13 cellular contexts compared by ENCODE assay signal in the genomic region with DNA sequence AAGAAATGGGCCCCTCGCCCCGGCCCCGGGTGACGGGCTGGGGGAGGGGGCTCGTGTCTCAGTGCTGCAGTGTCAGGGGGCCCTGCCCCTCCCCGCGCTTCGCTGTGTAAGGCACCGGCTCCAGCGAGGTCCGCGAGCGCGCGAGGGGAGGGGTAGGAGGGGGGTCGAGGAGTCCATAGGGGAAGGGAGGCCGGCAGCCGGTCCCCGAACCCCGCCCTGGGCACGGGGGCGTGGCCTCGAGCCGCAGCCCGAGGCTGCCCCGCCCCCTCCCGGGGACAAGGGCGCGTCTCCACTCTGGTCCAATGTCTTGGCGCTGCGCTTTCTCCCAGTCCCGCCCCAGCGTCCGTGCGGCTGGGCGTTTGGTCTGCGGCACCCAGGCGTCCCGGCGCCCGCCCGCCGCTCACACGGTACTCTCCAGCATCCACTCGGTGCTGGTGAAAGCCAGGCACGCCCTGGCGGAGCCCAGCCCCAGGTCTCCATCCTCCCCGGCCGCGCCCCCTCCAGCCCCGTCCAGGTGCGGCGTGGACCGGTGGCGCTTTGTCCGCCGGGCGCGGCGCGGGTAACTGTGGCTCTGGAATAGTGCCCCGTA. TPM values are rescaled to one million over a fixed set of nuclear protein-coding genes. Genes with fewer than 3 reads are reported as not detected.
A peak's percentile ranks its signal among the peaks of the same experiment; 100 is the strongest.
DNase-seq lines count a peak whose midpoint lies in the region; ATAC-seq and TF ChIP-seq lines count a peak whose summit lies in the region.
"Had no signal": no experiment of that assay in that cellular context is flagged by ENCODE, and none has a peak within 500 bp of the region (broad histone marks: within the 10 kb centered on the region; RNA-seq: fewer than 3 reads in every experiment).

No MANE protein-coding gene starts in this region.

- H3K9me3 ChIP-seq in neuronal stem cell (replicated peaks in 1 of 2; ENCODE audit: control insufficient read depth in 2 of 2, insufficient read depth in 1 of 2, low read depth in 1 of 2, low read length in 2 of 2) (peaks cover 2 to 5% of the 10 kb centered on the region in 2 donors), WERI-Rb-1 (ENCODE audit: severe bottlenecking) (no peaks in the 10 kb centered on the region)

- H2AFZ ChIP-seq in neuronal stem cell (ENCODE audit: low read length), result peak overlapping the region; percentile 90
- H2AFZ ChIP-seq: PC-9 had no signal

- H3K27me3 ChIP-seq in neuronal stem cell (ENCODE audit: control insufficient read depth in 3 of 3, insufficient read depth in 3 of 3, low read depth in 1 of 3, low read length in 3 of 3) (peaks cover 9 to 72% (median 37%) of the 10 kb centered on the region in 3 experiments), WERI-Rb-1 (ENCODE audit: insufficient read depth, low read depth, severe bottlenecking) (no peaks in the 10 kb centered on the region)

- H3K4me2 ChIP-seq in neuronal stem cell (ENCODE audit: insufficient read depth, low read length, poor library complexity, severe bottlenecking), result peak overlapping the region; percentile 94
- H3K4me2 ChIP-seq: PC-9 had no signal

- peak overlapping the region; percentile 89 for H3K23ac ChIP-seq in neuronal stem cell (ENCODE audit: low read depth, low read length, poor library complexity)

- H4K8ac ChIP-seq in neuronal stem cell (ENCODE audit: low read depth, low read length), result no peak overlapping the region

- no peak overlapping the region for H2AK5ac ChIP-seq in neuronal stem cell (ENCODE audit: low read depth, low read length)

- H3K27ac ChIP-seq in neuronal stem cell (replicated peaks; ENCODE audit: low read length), result no peak overlapping the region
- no peak overlapping the region for H3K27ac ChIP-seq in WERI-Rb-1
- H3K27ac ChIP-seq: PC-9 had no signal

- H3K14ac ChIP-seq in neuronal stem cell (ENCODE audit: low read length), result no peak overlapping the region

- H2BK12ac ChIP-seq in neuronal stem cell (ENCODE audit: low read length), result no peak overlapping the region

- H3K4me3 ChIP-seq in neuronal stem cell (ENCODE audit: low read length in 2 of 2) (peak overlapping the region; percentile 22 to 75), WERI-Rb-1 (ENCODE audit: low read depth, low read length) (no peak overlapping the region)
- H3K4me3 ChIP-seq: PC-9 had no signal

- H3K36me3 ChIP-seq in neuronal stem cell (replicated peaks in 1 of 2; ENCODE audit: control insufficient read depth in 2 of 2, insufficient read depth in 2 of 2, low read length in 2 of 2), result no peaks in the 10 kb centered on the region
- H3K36me3 ChIP-seq in WERI-Rb-1, result peaks cover 60% of the 10 kb centered on the region

- no CpG with 5 or more reads among the region's 62 CpGs for WGBS in neuronal stem cell (ENCODE audit: extremely low coverage in 2 of 2, insufficient read length in 2 of 2, insufficient replicate concordance in 1 of 2), 2 donors

- ATAC-seq in HG03045 (IDR thresholded peaks at IDR 0.05; ENCODE audit: unreplicated experiment), result no peak

- peaks cover 3% of the 10 kb centered on the region for H3K36me3 Mint-ChIP-seq in glutamatergic neuron (ENCODE audit: unreplicated experiment)

- peaks cover 55% of the 10 kb centered on the region for H3K4me1 Mint-ChIP-seq in glutamatergic neuron (ENCODE audit: low read depth, unreplicated experiment)

- no peak overlapping the region for H3K4ac ChIP-seq in neuronal stem cell (ENCODE audit: low read length)

- H3K79me1 ChIP-seq in neuronal stem cell (ENCODE audit: low read depth, low read length), result no peaks in the 10 kb centered on the region

- H2BK120ac ChIP-seq in neuronal stem cell (ENCODE audit: low read depth, low read length), result peak overlapping the region; percentile 30

- H3K27me3 Mint-ChIP-seq in glutamatergic neuron (ENCODE audit: unreplicated experiment), result peaks cover 17% of the 10 kb centered on the region
- H3K27me3 Mint-ChIP-seq: stimulated activated naive CD8-positive, alpha-beta T cell treated with anti-CD3 and anti-CD28 coated beads, Interleukin-15, Interleukin-2, amounts not matched to agents 100 ng/mL and 50 ng/mL, for 24 hours had no signal

- no peak overlapping the region for H3K27ac Mint-ChIP-seq in glutamatergic neuron (ENCODE audit: unreplicated experiment)
- H3K27ac Mint-ChIP-seq: stimulated activated naive CD8-positive, alpha-beta T cell treated with anti-CD3 and anti-CD28 coated beads, Interleukin-15, Interleukin-2, amounts not matched to agents 100 ng/mL and 50 ng/mL, for 24 hours had no signal

- peak overlapping the region; percentile 61 for H3K9ac ChIP-seq in neuronal stem cell (ENCODE audit: low read depth, low read length, poor library complexity)

- H2BK5ac ChIP-seq in neuronal stem cell (ENCODE audit: low read length), result no peak overlapping the region

- H3K4me1 ChIP-seq in neuronal stem cell (ENCODE audit: control insufficient read depth in 2 of 2, insufficient read depth in 1 of 2, low read depth in 1 of 2, low read length in 2 of 2), result peaks cover 9 to 13% of the 10 kb centered on the region in 2 donors

- peak overlapping the region; percentile 81 for H3K18ac ChIP-seq in neuronal stem cell (ENCODE audit: low read length)

- peak overlapping the region; percentile 32 for H2BK15ac ChIP-seq in neuronal stem cell (ENCODE audit: low read length)

- peaks cover 15% of the 10 kb centered on the region for H3K9me3 Mint-ChIP-seq in glutamatergic neuron (ENCODE audit: unreplicated experiment)
- H3K9me3 Mint-ChIP-seq: nephron; stimulated activated naive CD8-positive, alpha-beta T cell treated with anti-CD3 and anti-CD28 coated beads, Interleukin-15, Interleukin-2, amounts not matched to agents 100 ng/mL and 50 ng/mL, for 24 hours had no signal

- TF ChIP-seq CTCF in glutamatergic neuron (IDR thresholded peaks at IDR 0.05; ENCODE audit: partially characterized antibody, unreplicated experiment), result no peak
- no peak for TF ChIP-seq CTCF in WERI-Rb-1 (IDR thresholded peaks at IDR 0.05; ENCODE audit: low read depth, low read length)

- DNase-seq in ELF-1 (ENCODE audit: low read depth, low spot score) (peak; percentile 68), NCI-H510A treated with DMSO at 0.1 percent for 48 hours (lab: John Stamatoyannopoulos, UW) (peak; percentile 36), glutamatergic neuron (peak; percentile 76), neuronal stem cell (ENCODE audit: low spot score) (no peak), inferior parietal cortex (ENCODE audit: extremely low spot score) (no peak), SIG-M5 (lab: John Stamatoyannopoulos, UW) (no peak), WERI-Rb-1 (no peak)

- no peak overlapping the region for H4K91ac ChIP-seq in neuronal stem cell (ENCODE audit: low read depth, low read length, poor library complexity)

- no peak overlapping the region for H3K4me3 Mint-ChIP-seq in glutamatergic neuron (ENCODE audit: unreplicated experiment)
- H3K4me3 Mint-ChIP-seq: stimulated activated naive CD8-positive, alpha-beta T cell treated with anti-CD3 and anti-CD28 coated beads, Interleukin-15, Interleukin-2, amounts not matched to agents 100 ng/mL and 50 ng/mL, for 24 hours had no signal

RNA-seq across cellular contexts. Expression of a gene that starts 11.1 kb away (rescaled TPM):
- total RNA-seq in glutamatergic neuron (ENCODE audit: unreplicated experiment), result not detected
- not detected for polyA plus RNA-seq in neuronal stem cell (2013, experiment 1 of 2)
- not detected for polyA plus RNA-seq in neuronal stem cell (2013, experiment 2 of 2)
- total RNA-seq: activated CD8-positive, alpha-beta memory T cell treated with anti-CD3 and anti-CD28 coated beads for 36 hours; dorsolateral prefrontal cortex; PC-9 had no signal

RNA-seq across cellular contexts. Expression of a gene that starts 13.3 kb away (rescaled TPM):
- 56.3 TPM for total RNA-seq in glutamatergic neuron (ENCODE audit: unreplicated experiment)
- 8.3 TPM for polyA plus RNA-seq in neuronal stem cell (2013, experiment 1 of 2)
- 7.4 TPM for polyA plus RNA-seq in neuronal stem cell (2013, experiment 2 of 2)

RNA-seq across cellular contexts. Expression of a gene that starts 28.5 kb away (rescaled TPM):
- 1.2 TPM for total RNA-seq in glutamatergic neuron (ENCODE audit: unreplicated experiment)
- 0.38 TPM for polyA plus RNA-seq in neuronal stem cell (2013, experiment 1 of 2)
- polyA plus RNA-seq in neuronal stem cell (2013, experiment 2 of 2), result 0.42 TPM
- total RNA-seq: PC-9 had no signal

RNA-seq across cellular contexts. Expression of a gene that starts 34.9 kb away (rescaled TPM):
- 119 TPM for total RNA-seq in glutamatergic neuron (ENCODE audit: unreplicated experiment)
- polyA plus RNA-seq in neuronal stem cell (2013, experiment 1 of 2), result 135 TPM
- polyA plus RNA-seq in neuronal stem cell (2013, experiment 2 of 2), result 135 TPM

RNA-seq across cellular contexts. Expression of a gene that starts 39.1 kb away (rescaled TPM):
- total RNA-seq in glutamatergic neuron (ENCODE audit: unreplicated experiment), result not detected
- not detected for polyA plus RNA-seq in neuronal stem cell (2013, experiment 1 of 2)
- not detected for polyA plus RNA-seq in neuronal stem cell (2013, experiment 2 of 2)
- total RNA-seq: activated CD8-positive, alpha-beta memory T cell treated with anti-CD3 and anti-CD28 coated beads for 36 hours; dorsolateral prefrontal cortex; PC-9 had no signal

Comparison
In these comparisons a context has a peak if more than half of its experiments do, and no peak if none do; other contexts are left out.
1. DNase-seq: peak in ELF-1 (single experiment), NCI-H510A treated with DMSO at 0.1 percent for 48 hours (single experiment) and glutamatergic neuron (single experiment); none in neuronal stem cell (single experiment), inferior parietal cortex (single experiment), SIG-M5 (single experiment) and WERI-Rb-1 (single experiment).